ENCODE assay signal across 1 cellular context in genomic region chr1:3329640-3330281, GRCh38.
A peak's percentile ranks its signal among the peaks of the same experiment; 100 is the strongest.
TF ChIP-seq lines count a peak whose summit lies in the region.

No MANE protein-coding gene starts in this region.

TF ChIP-seq in HepG2, 621 proteins besides CTCF, POLR2A, EP300 and RAD21 (continued from another document):
- TF ChIP-seq, protein P1, sequence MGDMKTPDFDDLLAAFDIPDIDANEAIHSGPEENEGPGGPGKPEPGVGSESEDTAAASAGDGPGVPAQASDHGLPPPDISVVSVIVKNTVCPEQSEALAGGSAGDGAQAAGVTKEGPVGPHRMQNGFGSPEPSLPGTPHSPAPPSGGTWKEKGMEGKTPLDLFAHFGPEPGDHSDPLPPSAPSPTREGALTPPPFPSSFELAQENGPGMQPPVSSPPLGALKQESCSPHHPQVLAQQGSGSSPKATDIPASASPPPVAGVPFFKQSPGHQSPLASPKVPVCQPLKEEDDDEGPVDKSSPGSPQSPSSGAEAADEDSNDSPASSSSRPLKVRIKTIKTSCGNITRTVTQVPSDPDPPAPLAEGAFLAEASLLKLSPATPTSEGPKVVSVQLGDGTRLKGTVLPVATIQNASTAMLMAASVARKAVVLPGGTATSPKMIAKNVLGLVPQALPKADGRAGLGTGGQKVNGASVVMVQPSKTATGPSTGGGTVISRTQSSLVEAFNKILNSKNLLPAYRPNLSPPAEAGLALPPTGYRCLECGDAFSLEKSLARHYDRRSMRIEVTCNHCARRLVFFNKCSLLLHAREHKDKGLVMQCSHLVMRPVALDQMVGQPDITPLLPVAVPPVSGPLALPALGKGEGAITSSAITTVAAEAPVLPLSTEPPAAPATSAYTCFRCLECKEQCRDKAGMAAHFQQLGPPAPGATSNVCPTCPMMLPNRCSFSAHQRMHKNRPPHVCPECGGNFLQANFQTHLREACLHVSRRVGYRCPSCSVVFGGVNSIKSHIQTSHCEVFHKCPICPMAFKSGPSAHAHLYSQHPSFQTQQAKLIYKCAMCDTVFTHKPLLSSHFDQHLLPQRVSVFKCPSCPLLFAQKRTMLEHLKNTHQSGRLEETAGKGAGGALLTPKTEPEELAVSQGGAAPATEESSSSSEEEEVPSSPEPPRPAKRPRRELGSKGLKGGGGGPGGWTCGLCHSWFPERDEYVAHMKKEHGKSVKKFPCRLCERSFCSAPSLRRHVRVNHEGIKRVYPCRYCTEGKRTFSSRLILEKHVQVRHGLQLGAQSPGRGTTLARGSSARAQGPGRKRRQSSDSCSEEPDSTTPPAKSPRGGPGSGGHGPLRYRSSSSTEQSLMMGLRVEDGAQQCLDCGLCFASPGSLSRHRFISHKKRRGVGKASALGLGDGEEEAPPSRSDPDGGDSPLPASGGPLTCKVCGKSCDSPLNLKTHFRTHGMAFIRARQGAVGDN (CRISPR knock-in tag; IDR thresholded peaks at IDR 0.05), result no peak
- TF ChIP-seq HMG20B (CRISPR knock-in tag; conservative IDR thresholded peaks at IDR 0.05), result no peak
- TF ChIP-seq, protein P2, sequence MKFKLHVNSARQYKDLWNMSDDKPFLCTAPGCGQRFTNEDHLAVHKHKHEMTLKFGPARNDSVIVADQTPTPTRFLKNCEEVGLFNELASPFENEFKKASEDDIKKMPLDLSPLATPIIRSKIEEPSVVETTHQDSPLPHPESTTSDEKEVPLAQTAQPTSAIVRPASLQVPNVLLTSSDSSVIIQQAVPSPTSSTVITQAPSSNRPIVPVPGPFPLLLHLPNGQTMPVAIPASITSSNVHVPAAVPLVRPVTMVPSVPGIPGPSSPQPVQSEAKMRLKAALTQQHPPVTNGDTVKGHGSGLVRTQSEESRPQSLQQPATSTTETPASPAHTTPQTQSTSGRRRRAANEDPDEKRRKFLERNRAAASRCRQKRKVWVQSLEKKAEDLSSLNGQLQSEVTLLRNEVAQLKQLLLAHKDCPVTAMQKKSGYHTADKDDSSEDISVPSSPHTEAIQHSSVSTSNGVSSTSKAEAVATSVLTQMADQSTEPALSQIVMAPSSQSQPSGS (CRISPR knock-in tag; IDR thresholded peaks at IDR 0.05), result no peak
- TF ChIP-seq SP140L (CRISPR knock-in tag; IDR thresholded peaks at IDR 0.05; ENCODE audit: borderline replicate concordance), result no peak
- TF ChIP-seq MYC (CRISPR knock-in tag; IDR thresholded peaks at IDR 0.05; ENCODE audit: borderline replicate concordance), result 0 out of 2 replicates have a peak, but pooled peaks have one; percentile 7
- no peak for TF ChIP-seq ZNF138 (CRISPR knock-in tag; IDR thresholded peaks at IDR 0.05; ENCODE audit: low read depth)
- TF ChIP-seq ZNF350 (CRISPR knock-in tag; IDR thresholded peaks at IDR 0.05; ENCODE audit: borderline replicate concordance, low read depth), result no peak
- TF ChIP-seq ZNF513 (CRISPR knock-in tag; conservative IDR thresholded peaks at IDR 0.05), result no peak
- no peak for TF ChIP-seq CREM (IDR thresholded peaks at IDR 0.05)
- TF ChIP-seq CREM (CRISPR knock-in tag; IDR thresholded peaks at IDR 0.05), result no peak
- no peak for TF ChIP-seq PLSCR1 (CRISPR knock-in tag; IDR thresholded peaks at IDR 0.05; ENCODE audit: borderline replicate concordance)
- TF ChIP-seq HNRNPL (IDR thresholded peaks at IDR 0.05; ENCODE audit: low read depth, low read length), result peak; percentile 76
- no peak for TF ChIP-seq MXI1 (IDR thresholded peaks at IDR 0.05; ENCODE audit: borderline replicate concordance, low read depth, low read length)
- no peak for TF ChIP-seq ZNF616 (CRISPR knock-in tag; IDR thresholded peaks at IDR 0.05; ENCODE audit: low read depth)
- TF ChIP-seq PLRG1 (conservative IDR thresholded peaks at IDR 0.05), result no peak
- TF ChIP-seq ZC3H13 (CRISPR knock-in tag; IDR thresholded peaks at IDR 0.05), result no peak
- TF ChIP-seq, protein P3, sequence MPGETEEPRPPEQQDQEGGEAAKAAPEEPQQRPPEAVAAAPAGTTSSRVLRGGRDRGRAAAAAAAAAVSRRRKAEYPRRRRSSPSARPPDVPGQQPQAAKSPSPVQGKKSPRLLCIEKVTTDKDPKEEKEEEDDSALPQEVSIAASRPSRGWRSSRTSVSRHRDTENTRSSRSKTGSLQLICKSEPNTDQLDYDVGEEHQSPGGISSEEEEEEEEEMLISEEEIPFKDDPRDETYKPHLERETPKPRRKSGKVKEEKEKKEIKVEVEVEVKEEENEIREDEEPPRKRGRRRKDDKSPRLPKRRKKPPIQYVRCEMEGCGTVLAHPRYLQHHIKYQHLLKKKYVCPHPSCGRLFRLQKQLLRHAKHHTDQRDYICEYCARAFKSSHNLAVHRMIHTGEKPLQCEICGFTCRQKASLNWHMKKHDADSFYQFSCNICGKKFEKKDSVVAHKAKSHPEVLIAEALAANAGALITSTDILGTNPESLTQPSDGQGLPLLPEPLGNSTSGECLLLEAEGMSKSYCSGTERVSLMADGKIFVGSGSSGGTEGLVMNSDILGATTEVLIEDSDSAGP (CRISPR knock-in tag; IDR thresholded peaks at IDR 0.05; ENCODE audit: borderline replicate concordance), result peak; percentile 97
- peak; percentile 84 for TF ChIP-seq ZNF652 (CRISPR knock-in tag; IDR thresholded peaks at IDR 0.05; ENCODE audit: borderline replicate concordance, low read depth)
- TF ChIP-seq CCAR2 (optimal IDR thresholded peaks at IDR 0.05; ENCODE audit: low read depth, low read length), result no peak
